ENCODE assay signal across 8 cellular contexts in genomic region chr1:246567258-246568235, GRCh38. TPM values are rescaled to one million over a fixed set of nuclear protein-coding genes. Genes with fewer than 3 reads are reported as not detected.
DNase-seq lines count a peak whose midpoint lies in the region; ATAC-seq, FAIRE-seq and TF ChIP-seq lines count a peak whose summit lies in the region.

No MANE protein-coding gene starts in this region.

- H3K27me3 Mint-ChIP-seq in endothelial cell (ENCODE audit: unreplicated experiment) = peaks cover 12% of the 10 kb centered on the region

- H3K9me3 ChIP-seq in neuron (ENCODE audit: low read length) = no peaks in the 10 kb centered on the region

- ATAC-seq in SK-N-SH treated with all-trans-retinoic acid at 6 μM for 48 hours (peak; percentile 62), HG03159 (IDR thresholded peaks at IDR 0.05; ENCODE audit: unreplicated experiment) (no peak)

- peak overlapping the region; percentile 98 for H3K4me3 ChIP-seq in neuron (ENCODE audit: low read length)

- peak overlapping the region; percentile 98 for H3K4me3 Mint-ChIP-seq in endothelial cell (ENCODE audit: unreplicated experiment)

- H3K36me3 Mint-ChIP-seq in endothelial cell (ENCODE audit: low read depth, unreplicated experiment) = peaks cover 4% of the 10 kb centered on the region

- no peaks in the 10 kb centered on the region for H3K9me3 Mint-ChIP-seq in endothelial cell (ENCODE audit: unreplicated experiment)

- H3K4me1 Mint-ChIP-seq in endothelial cell (ENCODE audit: unreplicated experiment) = peaks cover 29% of the 10 kb centered on the region

- peaks cover 14% of the 10 kb centered on the region for H3K4me1 ChIP-seq in neuron (ENCODE audit: insufficient read depth, low read length)

- H3K36me3 ChIP-seq in neuron (ENCODE audit: insufficient read depth, low read length) = peaks cover 8% of the 10 kb centered on the region

- peak overlapping the region; percentile 92 for H3K27ac Mint-ChIP-seq in endothelial cell (ENCODE audit: unreplicated experiment)

- FAIRE-seq in GM19239 (lab: Jason Lieb, UNC) = peak; percentile 73

- TF ChIP-seq CTCF in endothelial cell (IDR thresholded peaks at IDR 0.05; ENCODE audit: unreplicated experiment) = no peak

- peak; percentile 72 for DNase-seq in AG08396 (ENCODE audit: low spot score)
- no peak for DNase-seq in GM19239 (ENCODE audit: insufficient read length, low spot score)
- no peak for DNase-seq in endothelial cell (ENCODE audit: low spot score)
- no peak for DNase-seq in SHP77 (lab: John Stamatoyannopoulos, UW)
- DNase-seq in stimulated activated CD4-positive, alpha-beta T cell treated with anti-CD3 and anti-CD28 coated beads, Interleukin-4, amount 100 ng/mL, for 1 hour = no peak

- H3K27me3 ChIP-seq in neuron (ENCODE audit: insufficient read depth, low read length) = no peaks in the 10 kb centered on the region

- peak overlapping the region; percentile 82 for H2AFZ ChIP-seq in neuron (ENCODE audit: low read depth, low read length)

TF ChIP-seq in SK-N-SH treated with all-trans-retinoic acid at 6 μM for 48 hours, 23 proteins besides CTCF, POLR2A, EP300 and RAD21:
- no peak for TF ChIP-seq ZFP3 (CRISPR knock-in tag; IDR thresholded peaks at IDR 0.05)
- TF ChIP-seq CSDC2 (CRISPR knock-in tag; IDR thresholded peaks at IDR 0.05) = no peak
- no peak for TF ChIP-seq PATZ1 (CRISPR knock-in tag; IDR thresholded peaks at IDR 0.05; ENCODE audit: borderline replicate concordance)
TF ChIP-seq in SK-N-SH treated with all-trans-retinoic acid at 6 μM for 48 hours: peak in this region for 0.

RNA-seq across cellular contexts. Expression of gene CNST, which starts 1.3 kb away (rescaled TPM):
- 14.6 TPM for total RNA-seq in endothelial cell (ENCODE audit: unreplicated experiment)

RNA-seq across cellular contexts. Expression of gene TFB2M, which starts 1.5 kb away (rescaled TPM):
- total RNA-seq in endothelial cell (ENCODE audit: unreplicated experiment) = 9.5 TPM
